ENCODE assay signal across 19 cellular contexts in genomic region chr9:27451207-27451792, GRCh38.
A peak's percentile ranks its signal among the peaks of the same experiment; 100 is the strongest.
DNase-seq lines count a peak whose midpoint lies in the region; ATAC-seq, FAIRE-seq and TF ChIP-seq lines count a peak whose summit lies in the region.
"Had no signal": no experiment of that assay in that cellular context is flagged by ENCODE, and none has a peak within 500 bp of the region (broad histone marks: within the 10 kb centered on the region; RNA-seq: fewer than 3 reads in every experiment).

No MANE protein-coding gene starts in this region.

- H2AFZ ChIP-seq in neural progenitor cell (replicated peaks), result no peak overlapping the region
- H2AFZ ChIP-seq in HepG2 (ENCODE audit: low read length), result no peak overlapping the region

- intact Hi-C loops in HepG2 (cut with micrococcal nuclease; ENCODE audit: unreplicated experiment), result no loop called here

- H3K79me2 ChIP-seq in neural progenitor cell (ENCODE audit: low read depth), result peaks cover 58% of the 10 kb centered on the region
- H3K79me2 ChIP-seq in HepG2 (ENCODE audit: insufficient read depth, low read length), result no peaks in the 10 kb centered on the region

- WGBS in HepG2 (ENCODE audit: low lambda C conversion rate), result 55% methylated on average over 3 of the region's 3 CpGs

- no TSS peak for BruUV-seq in HepG2 (replicated peaks; lab: Mats Ljungman, UMichigan)

- no peak for FAIRE-seq in HepG2 (lab: Jason Lieb, UNC)
- FAIRE-seq: small intestine had no signal

- no peaks in the 10 kb centered on the region for H3K27me3 Mint-ChIP-seq in neural progenitor cell (ENCODE audit: insufficient read depth, low read depth)
- H3K27me3 Mint-ChIP-seq: CD4-positive, alpha-beta memory T cell; IgD-negative memory B cell had no signal

- TF ChIP-seq EP300 in HepG2 (IDR thresholded peaks at IDR 0.05; ENCODE audit: low read depth in 2 of 2, low read length in 2 of 2), result no peak
- TF ChIP-seq EP300 in HepG2 (CRISPR knock-in tag; IDR thresholded peaks at IDR 0.05; ENCODE audit: borderline replicate concordance), result no peak

- H3K4me1 Mint-ChIP-seq in neural progenitor cell, result peaks cover 32% of the 10 kb centered on the region
- H3K4me1 Mint-ChIP-seq: CD4-positive, alpha-beta memory T cell had no signal

- TF ChIP-seq RAD21 in HepG2 (CRISPR knock-in tag; IDR thresholded peaks at IDR 0.05), result no peak

- H3K9me3 Mint-ChIP-seq in neural progenitor cell, result no peaks in the 10 kb centered on the region
- H3K9me3 Mint-ChIP-seq: H9 had no signal

- in situ Hi-C loops in HepG2 (cut with HindIII; ENCODE audit: extremely low pct_ligation_motif_present, low pct_unique_long_range_greater_than_20kb), result no loop called here

- ATAC-seq in GM18867 (IDR thresholded peaks at IDR 0.05; ENCODE audit: unreplicated experiment) (peak; percentile 64), HG02885 (IDR thresholded peaks at IDR 0.05; ENCODE audit: poor library complexity, unreplicated experiment) (peak; percentile 56), HepG2 (no peak)
- ATAC-seq: gastrocnemius medialis had no signal

- POLR2A ChIA-PET in HepG2 (lab: Yijun Ruan, JAX), result no interaction called here

- no peak overlapping the region for H3K4me3 Mint-ChIP-seq in neural progenitor cell
- H3K4me3 Mint-ChIP-seq: CD4-positive, alpha-beta memory T cell; H9; IgD-negative memory B cell had no signal

- H3K36me3 Mint-ChIP-seq in neural progenitor cell, result peaks cover 21% of the 10 kb centered on the region

- no peak for TF ChIP-seq CTCF in neural progenitor cell (IDR thresholded peaks at IDR 0.05)
- TF ChIP-seq CTCF in HepG2 (CRISPR knock-in tag; IDR thresholded peaks at IDR 0.05), result no peak
- TF ChIP-seq CTCF in GM20000 (IDR thresholded peaks at IDR 0.05; ENCODE audit: extremely low read depth, missing control alignments), result no peak

- H3F3A ChIP-seq in neural progenitor cell (ENCODE audit: low read depth), result peaks cover 3% of the 10 kb centered on the region

- H3K36me3 ChIP-seq in neural progenitor cell (no peaks in the 10 kb centered on the region), HepG2 (replicated peaks in 1 of 2; ENCODE audit: control insufficient read depth in 1 of 2, insufficient read depth in 2 of 2, low read length in 2 of 2) (no peaks in the 10 kb centered on the region)

- no peak for TF ChIP-seq POLR2A in HepG2 (IDR thresholded peaks at IDR 0.05; ENCODE audit: insufficient read depth in 1 of 2, low read depth in 2 of 2, low read length in 2 of 2)

- H3K27ac Mint-ChIP-seq in neural progenitor cell, result no peak overlapping the region
- H3K27ac Mint-ChIP-seq: CD4-positive, alpha-beta memory T cell had no signal

- CTCF ChIA-PET in HepG2 (lab: Yijun Ruan, JAX; ENCODE audit: low intra/inter-chr PET ratio, low total read pairs), result no interaction called here

- DNase-seq in caudate nucleus (lab: John Stamatoyannopoulos, UW) (no peak), neural progenitor cell (ENCODE audit: low spot score) (no peak), mucosa of gallbladder (ENCODE audit: low spot score) (no peak), GF-D8 (lab: John Stamatoyannopoulos, UW) (no peak), HepG2 (ENCODE audit: low spot score) (no peak), GM20000 (ENCODE audit: low spot score) (no peak)
- DNase-seq: CD4-positive, alpha-beta memory T cell; cortex of kidney; DND-41; gastrocnemius medialis; H9; midbrain; NCI-H1694; NCI-H226; Peyer's patch; small intestine had no signal

- no peak overlapping the region for H3K4me3 ChIP-seq in neural progenitor cell
- no peak overlapping the region for H3K4me3 ChIP-seq in HepG2 (replicated peaks in 1 of 3; ENCODE audit: insufficient read depth in 1 of 3, low read depth in 2 of 3, low read length in 3 of 3)
- H3K4me3 ChIP-seq: gastrocnemius medialis, Peyer's patch had no signal

- no peaks in the 10 kb centered on the region for H3K9me3 ChIP-seq in neural progenitor cell (ENCODE audit: low read depth)
- no peaks in the 10 kb centered on the region for H3K9me3 ChIP-seq in HepG2 (ENCODE audit: low read length)
- H3K9me3 ChIP-seq: gastrocnemius medialis, Peyer's patch had no signal

- H3K27ac ChIP-seq in caudate nucleus (ENCODE audit: low read depth, low read length) (peak overlapping the region; percentile 60), neural progenitor cell (peak overlapping the region; percentile 51), HepG2 (ENCODE audit: extremely low read length, insufficient read depth, low read length) (no peak overlapping the region)
- H3K27ac ChIP-seq: gastrocnemius medialis had no signal

- H4K20me1 ChIP-seq in neural progenitor cell (ENCODE audit: low read depth) (peaks cover 9% of the 10 kb centered on the region), HepG2 (ENCODE audit: insufficient read depth, low read length) (no peaks in the 10 kb centered on the region; the same call in 1 of the 2 replicates)

- H3K9ac ChIP-seq in neural progenitor cell (no peak overlapping the region), HepG2 (ENCODE audit: insufficient read depth, low read depth, low read length) (no peak overlapping the region)

- H3K4me1 ChIP-seq in neural progenitor cell, result peaks cover 31% of the 10 kb centered on the region
- no peaks in the 10 kb centered on the region for H3K4me1 ChIP-seq in HepG2 (ENCODE audit: insufficient read depth, low read length)

- no peaks in the 10 kb centered on the region for H3K27me3 ChIP-seq in neural progenitor cell
- H3K27me3 ChIP-seq in HepG2 (ENCODE audit: control insufficient read depth in 1 of 2, insufficient read depth in 2 of 2, low read length in 2 of 2), result no peaks in the 10 kb centered on the region; a peak in 2 of 5 replicates
- H3K27me3 ChIP-seq: gastrocnemius medialis, Peyer's patch had no signal

- H3K4me2 ChIP-seq in neural progenitor cell (peak overlapping the region; percentile 16), HepG2 (ENCODE audit: low read depth, low read length) (no peak overlapping the region)

TF ChIP-seq in HepG2, 621 proteins besides CTCF, POLR2A, EP300 and RAD21:
- TF ChIP-seq ZSCAN12 (CRISPR knock-in tag; IDR thresholded peaks at IDR 0.05) (no peak), SNAI1 (CRISPR knock-in tag; IDR thresholded peaks at IDR 0.05; ENCODE audit: borderline replicate concordance) (no peak), NPAS2 (CRISPR knock-in tag; IDR thresholded peaks at IDR 0.05; ENCODE audit: borderline replicate concordance) (no peak)
